In the genomic region with DNA sequence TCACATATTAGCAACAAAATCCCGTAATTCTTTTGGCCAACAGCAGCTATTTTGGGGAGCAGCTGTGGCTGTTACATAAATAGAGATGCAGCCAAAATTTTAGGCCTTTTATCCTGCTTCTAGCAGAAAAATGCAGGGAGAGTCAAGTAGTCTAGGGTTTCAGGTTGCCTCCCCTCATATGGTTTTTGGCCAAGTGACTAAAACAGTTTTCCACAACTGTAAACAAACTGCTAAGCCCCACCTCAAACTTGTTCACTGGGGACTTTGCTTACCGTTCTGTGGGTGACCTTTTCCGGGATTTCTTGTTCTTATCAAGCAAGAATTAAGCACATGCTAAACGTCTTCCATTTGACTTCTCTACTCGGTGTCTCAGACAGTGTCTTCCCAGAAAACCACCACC, we compare ENCODE assay signal across 11 cellular contexts.
DNase-seq lines count a peak whose midpoint lies in the region; ATAC-seq and TF ChIP-seq lines count a peak whose summit lies in the region.
"Had no signal": no experiment of that assay in that cellular context is flagged by ENCODE, and none has a peak within 500 bp of the region (broad histone marks: within the 10 kb centered on the region; RNA-seq: fewer than 3 reads in every experiment).

No MANE protein-coding gene starts in this region.

- POLR2A ChIA-PET in IMR-90 (lab: Charles Lee; ENCODE audit: unreplicated experiment) = no interaction called here
- POLR2A ChIA-PET in A673 (lab: Charles Lee; ENCODE audit: low non-redundant PET) = no interaction called here

- no peak overlapping the region for H3K56ac ChIP-seq in IMR-90 (ENCODE audit: extremely low read depth, insufficient read depth, low read length)

- H2BK5ac ChIP-seq in IMR-90 (ENCODE audit: low read depth, low read length, poor library complexity, severe bottlenecking) = no peak overlapping the region

- WGBS in IMR-90 (ENCODE audit: extremely low coverage in 2 of 2, insufficient read length in 1 of 2), 2 experiments = 6% methylated on average over 3 of the region's 5 CpGs; no CpG with 5 or more reads in 1 of the 2 experiments
- WGBS in thyroid gland, 2 donors = 70 to 83% methylated on average over 5 of the region's 5 CpGs

- H3K23ac ChIP-seq in IMR-90 (ENCODE audit: low read depth, low read length) = no peak overlapping the region

- no peak overlapping the region for H3K4me3 ChIP-seq in IMR-90 (ENCODE audit: insufficient read depth, low read depth, low read length)
- no peak overlapping the region for H3K4me3 ChIP-seq in duodenal mucosa (ENCODE audit: low read depth in 1 of 2, low read length in 2 of 2)
- no peak overlapping the region for H3K4me3 ChIP-seq in mucosa of rectum (ENCODE audit: low read length in 2 of 2)
- H3K4me3 ChIP-seq in thyroid gland (replicated peaks in 1 of 3) = no peak overlapping the region
- H3K4me3 ChIP-seq in A673 (ENCODE audit: low read depth, low read length, poor library complexity, severe bottlenecking) = no peak overlapping the region

- CTCF ChIA-PET in IMR-90 (lab: Yijun Ruan, JAX) (no interaction called here), A673 (lab: Charles Lee) (no interaction called here)

- peaks cover 14% of the 10 kb centered on the region; the same call in 1 of the 2 replicates for H3K9me1 ChIP-seq in IMR-90 (ENCODE audit: insufficient read depth, low read length)

- no peaks in the 10 kb centered on the region for H3K27me3 ChIP-seq in IMR-90 (ENCODE audit: control insufficient read depth, insufficient read depth, low read length)
- no peaks in the 10 kb centered on the region for H3K27me3 ChIP-seq in duodenal mucosa (ENCODE audit: control insufficient read depth in 1 of 2, insufficient read depth in 2 of 2, low read length in 2 of 2)
- no peaks in the 10 kb centered on the region for H3K27me3 ChIP-seq in mucosa of rectum (ENCODE audit: control insufficient read depth in 2 of 2, insufficient read depth in 2 of 2, low read length in 2 of 2)
- no peaks in the 10 kb centered on the region for H3K27me3 ChIP-seq in thyroid gland
- no peaks in the 10 kb centered on the region for H3K27me3 ChIP-seq in A673 (replicated peaks; ENCODE audit: insufficient read depth, low read depth, low read length, poor library complexity)

- in situ Hi-C loops in IMR-90 (cut with MboI; ENCODE audit: low sequenced_read_pairs) = no loop called here

- 0 out of 2 replicates have a peak overlapping the region, but pooled peaks have one; percentile 0 for H3K14ac ChIP-seq in IMR-90 (replicated peaks; ENCODE audit: low read depth, low read length)

- no peak for TF ChIP-seq RAD21 in IMR-90 (IDR thresholded peaks at IDR 0.05; ENCODE audit: low read length)

- H3K4me2 ChIP-seq in IMR-90 (ENCODE audit: low read depth, low read length) = peak overlapping the region; percentile 5; the same call in 1 of the 2 replicates

- no peak overlapping the region for H2AFZ ChIP-seq in IMR-90 (replicated peaks; ENCODE audit: low read length, poor library complexity)

- H3K4me1 ChIP-seq in IMR-90 (ENCODE audit: control insufficient read depth, insufficient read depth, low read length) (peaks cover 12% of the 10 kb centered on the region), duodenal mucosa (ENCODE audit: control insufficient read depth in 1 of 2, insufficient read depth in 2 of 2, low read length in 2 of 2) (peaks cover 30 to 33% of the 10 kb centered on the region in 2 donors), mucosa of rectum (ENCODE audit: control insufficient read depth in 2 of 2, insufficient read depth in 2 of 2, low read length in 2 of 2) (peaks cover 6 to 27% of the 10 kb centered on the region in 2 donors), thyroid gland (peaks cover 9 to 17% of the 10 kb centered on the region in 2 donors), A673 (ENCODE audit: insufficient read depth, low read length, poor library complexity, severe bottlenecking) (peaks cover 16% of the 10 kb centered on the region)

- peak; percentile 83 for DNase-seq in IMR-90
- no peak for DNase-seq in thyroid gland
- DNase-seq in middle frontal gyrus (ENCODE audit: extremely low spot score, low spot score) = no peak
- no peak for DNase-seq in A673 (ENCODE audit: low spot score)
- no peak for DNase-seq in effector CD8-positive, alpha-beta T cell (lab: John Stamatoyannopoulos, UW)
- no peak for DNase-seq in activated CD8-positive, alpha-beta memory T cell treated with anti-CD3 and anti-CD28 coated beads, Interleukin-2, amount 50 U/mL, for 48 hours
- DNase-seq: cortex of kidney; H9; stimulated activated CD4-positive, alpha-beta T cell treated with anti-CD3 and anti-CD28 coated beads, Interleukin-4, amount 100 ng/mL, for 4 hours had no signal

- H4K20me1 ChIP-seq in IMR-90 (ENCODE audit: insufficient read depth, low read length) = 0 out of 2 replicates have a peak, but pooled peaks cover 4% of the 10 kb centered on the region

- no peaks in the 10 kb centered on the region for H3K79me1 ChIP-seq in IMR-90 (ENCODE audit: low read depth in 1 of 2, low read length in 2 of 2)

- no peak overlapping the region for H2AK9ac ChIP-seq in IMR-90 (replicated peaks; ENCODE audit: low read depth, low read length, poor library complexity)

- no peak for TF ChIP-seq CTCF in IMR-90 (conservative IDR thresholded peaks at IDR 0.05; ENCODE audit: low read depth, low read length)
- no peak for TF ChIP-seq CTCF in thyroid gland (IDR thresholded peaks at IDR 0.05)
- TF ChIP-seq CTCF in A673 (conservative IDR thresholded peaks at IDR 0.05; ENCODE audit: low read depth, low read length) = no peak

- BruUV-seq in IMR-90 (replicated peaks; lab: Mats Ljungman, UMichigan) (no TSS peak), A673 (replicated peaks; lab: Mats Ljungman, UMichigan) (no TSS peak)

- ATAC-seq in IMR-90 (ENCODE audit: low read depth) = peak; percentile 80

- no peak overlapping the region for H4K5ac ChIP-seq in IMR-90 (ENCODE audit: low read depth, low read length)

- dilution Hi-C loops in IMR-90 (cut with HindIII; ENCODE audit: low sequenced_read_pairs, unreplicated experiment) = no loop called here

- H2BK15ac ChIP-seq in IMR-90 (ENCODE audit: low read depth, low read length) = no peak overlapping the region

- H3K27ac ChIP-seq in IMR-90 (ENCODE audit: insufficient read depth, low read length) (no peak overlapping the region), duodenal mucosa (ENCODE audit: low read depth, low read length) (peak overlapping the region; percentile 2), mucosa of rectum (ENCODE audit: low read depth in 2 of 2, low read length in 2 of 2) (peak overlapping the region; percentile 82 to 91), thyroid gland (peak overlapping the region in 2 of 3 donors; percentile 47 to 73), A673 (ENCODE audit: low read depth, low read length, poor library complexity, severe bottlenecking) (no peak overlapping the region)

- no peaks in the 10 kb centered on the region for H3K9me3 ChIP-seq in IMR-90 (ENCODE audit: control insufficient read depth, insufficient read depth, low read length)
- H3K9me3 ChIP-seq in duodenal mucosa (ENCODE audit: control insufficient read depth in 1 of 2, low read length in 2 of 2) = no peaks in the 10 kb centered on the region
- H3K9me3 ChIP-seq in mucosa of rectum (ENCODE audit: control insufficient read depth in 2 of 2, low read length in 2 of 2) = no peaks in the 10 kb centered on the region
- H3K9me3 ChIP-seq in thyroid gland = no peaks in the 10 kb centered on the region
- H3K9me3 ChIP-seq in A673 (ENCODE audit: low read depth, low read length, poor library complexity, severe bottlenecking) = no peaks in the 10 kb centered on the region

- peak overlapping the region in 1 of 2 experiments; percentile 39; a peak in 1 of 4 replicates for H4K8ac ChIP-seq in IMR-90 (ENCODE audit: low read depth in 2 of 2, low read length in 2 of 2)

- intact Hi-C loops in IMR-90 (cut with micrococcal nuclease) (no loop called here), thyroid gland (cut with DNase I) (no loop called here), A673 (cut with micrococcal nuclease; ENCODE audit: unreplicated experiment) (no loop called here)

- H2BK120ac ChIP-seq in IMR-90 (ENCODE audit: low read depth, low read length) = no peak overlapping the region

- H3K18ac ChIP-seq in IMR-90 (ENCODE audit: low read depth, low read length) = no peak overlapping the region

- TF ChIP-seq POLR2A in IMR-90 (IDR thresholded peaks at IDR 0.05; ENCODE audit: low read depth, low read length) = no peak
- TF ChIP-seq POLR2A in thyroid gland (IDR thresholded peaks at IDR 0.05) = no peak

- H4K91ac ChIP-seq in IMR-90 (ENCODE audit: insufficient read depth, low read depth, low read length) = no peak overlapping the region

- H2BK20ac ChIP-seq in IMR-90 (ENCODE audit: low read depth, low read length) = no peak overlapping the region

- H3K9ac ChIP-seq in IMR-90 (ENCODE audit: low read depth, low read length) (no peak overlapping the region), duodenal mucosa (ENCODE audit: low read depth in 1 of 2, low read length in 2 of 2) (no peak overlapping the region), mucosa of rectum (ENCODE audit: low read depth in 1 of 2, low read length in 2 of 2) (no peak overlapping the region)

- H3K36me3 ChIP-seq in IMR-90 (ENCODE audit: control insufficient read depth, insufficient read depth, low read length) = no peaks in the 10 kb centered on the region
- H3K36me3 ChIP-seq in duodenal mucosa (ENCODE audit: control insufficient read depth in 1 of 2, insufficient read depth in 2 of 2, low read length in 2 of 2) = peaks cover 3 to 8% of the 10 kb centered on the region in 2 donors
- peaks cover 0 to 2% of the 10 kb centered on the region in 2 donors for H3K36me3 ChIP-seq in mucosa of rectum (ENCODE audit: control insufficient read depth in 2 of 2, insufficient read depth in 2 of 2, low read length in 2 of 2)
- H3K36me3 ChIP-seq in thyroid gland = no peaks in the 10 kb centered on the region
- H3K36me3 ChIP-seq in A673 (ENCODE audit: insufficient read depth, low read length, poor library complexity, severe bottlenecking) = no peaks in the 10 kb centered on the region

- H2AK5ac ChIP-seq in IMR-90 (ENCODE audit: low read depth, low read length) = no peak overlapping the region

- no peak overlapping the region for H3K4ac ChIP-seq in IMR-90 (ENCODE audit: low read depth, low read length)

TF ChIP-seq in IMR-90, 13 proteins besides CTCF, POLR2A, EP300 and RAD21 (continues in another document):
- TF ChIP-seq BHLHE40 (IDR thresholded peaks at IDR 0.05; ENCODE audit: low read depth, low read length) (no peak), FOS (IDR thresholded peaks at IDR 0.05; ENCODE audit: low read depth, low read length) (no peak), NFE2L2 (IDR thresholded peaks at IDR 0.05; ENCODE audit: low read depth, low read length) (no peak), RFX5 (IDR thresholded peaks at IDR 0.05; ENCODE audit: low read depth, low read length) (no peak), SMC3 (IDR thresholded peaks at IDR 0.05; ENCODE audit: low read depth, low read length) (no peak), RCOR1 (IDR thresholded peaks at IDR 0.05; ENCODE audit: insufficient replicate concordance, low read length) (no peak), MAZ (IDR thresholded peaks at IDR 0.05; ENCODE audit: borderline replicate concordance, low read depth, low read length) (no peak)

Comparison
In these comparisons a context has a peak if more than half of its experiments do, and no peak if none do; other contexts are left out.
1. H3K27ac ChIP-seq: peak in duodenal mucosa (single experiment), mucosa of rectum (2 of 2) and thyroid gland (2 of 3); none in IMR-90 (single experiment) and A673 (single experiment).